ENCODE assay signal across 24 cellular contexts in genomic region chr19:11555246-11555645, GRCh38. TPM values are rescaled to one million over a fixed set of nuclear protein-coding genes. Genes with fewer than 3 reads are reported as not detected.
DNase-seq lines count a peak whose midpoint lies in the region; ATAC-seq and TF ChIP-seq lines count a peak whose summit lies in the region.
"Had no signal": no experiment of that assay in that cellular context is flagged by ENCODE, and none has a peak within 500 bp of the region (broad histone marks: within the 10 kb centered on the region; RNA-seq: fewer than 3 reads in every experiment).

No MANE protein-coding gene starts in this region.

- intact Hi-C loops in activated B cell treated with CpG ODN at 0.5 μM for 24 hours (cut with micrococcal nuclease) = no loop called here

- H3K4me3 Mint-ChIP-seq in activated naive CD4-positive, alpha-beta T cell treated with anti-CD3 and anti-CD28 coated beads, Interleukin-2, amount 50 U/mL, for 24 hours = no peak overlapping the region
- no peak overlapping the region for H3K4me3 Mint-ChIP-seq in activated B cell treated with CpG ODN at 0.5 μM for 24 hours
- H3K4me3 Mint-ChIP-seq in naive B cell = peak overlapping the region in 5 of 8 donors; percentile 9 to 42 (median 35)
- H3K4me3 Mint-ChIP-seq in type B pancreatic cell = peak overlapping the region; percentile 66
- H3K4me3 Mint-ChIP-seq in activated CD8-positive, alpha-beta memory T cell treated with anti-CD3 and anti-CD28 coated beads, Interleukin-2, amount 10 ng/mL, durations not matched to agents 7 days and 5 days = no peak overlapping the region
- H3K4me3 Mint-ChIP-seq: dendritic cell treated with granulocyte-macrophage colony-stimulating factor and Interleukin-4, amounts not matched to agents 40 ng/mL and 50 ng/mL, for 4 days had no signal

- no peaks in the 10 kb centered on the region for H3K27me3 Mint-ChIP-seq in activated naive CD4-positive, alpha-beta T cell treated with anti-CD3 and anti-CD28 coated beads, Interleukin-2, amount 50 U/mL, for 24 hours
- H3K27me3 Mint-ChIP-seq in activated B cell treated with CpG ODN at 0.5 μM for 24 hours (no peaks in the 10 kb centered on the region), naive B cell (no peaks in the 10 kb centered on the region), type B pancreatic cell (no peaks in the 10 kb centered on the region)
- no peaks in the 10 kb centered on the region for H3K27me3 Mint-ChIP-seq in activated CD8-positive, alpha-beta memory T cell treated with anti-CD3 and anti-CD28 coated beads, Interleukin-2, amount 10 ng/mL, durations not matched to agents 7 days and 5 days
- H3K27me3 Mint-ChIP-seq: dendritic cell treated with granulocyte-macrophage colony-stimulating factor and Interleukin-4, amounts not matched to agents 40 ng/mL and 50 ng/mL, for 4 days had no signal

- ATAC-seq in activated B cell treated with CpG ODN at 0.5 μM for 24 hours (ENCODE audit: low read depth) (no peak), naive B cell (ENCODE audit: low read depth in 2 of 2) (no peak)
- ATAC-seq in activated CD8-positive, alpha-beta memory T cell treated with anti-CD3 and anti-CD28 coated beads, Interleukin-2, amount 10 ng/mL, durations not matched to agents 7 days and 5 days = no peak
- ATAC-seq: K562 had no signal

- H3K4me1 Mint-ChIP-seq in activated naive CD4-positive, alpha-beta T cell treated with anti-CD3 and anti-CD28 coated beads, Interleukin-2, amount 50 U/mL, for 24 hours = peaks cover 36% of the 10 kb centered on the region
- peaks cover 64% of the 10 kb centered on the region for H3K4me1 Mint-ChIP-seq in activated B cell treated with CpG ODN at 0.5 μM for 24 hours
- peaks cover 44 to 64% (median 53%) of the 10 kb centered on the region in 3 donors for H3K4me1 Mint-ChIP-seq in naive B cell
- peaks cover 20% of the 10 kb centered on the region for H3K4me1 Mint-ChIP-seq in type B pancreatic cell (ENCODE audit: unreplicated experiment)
- H3K4me1 Mint-ChIP-seq in activated CD8-positive, alpha-beta memory T cell treated with anti-CD3 and anti-CD28 coated beads, Interleukin-2, amount 10 ng/mL, durations not matched to agents 7 days and 5 days = peaks cover 50% of the 10 kb centered on the region

- TF ChIP-seq CTCF in activated B cell treated with CpG ODN at 0.5 μM for 24 hours (IDR thresholded peaks at IDR 0.05) (no peak), type B pancreatic cell (conservative IDR thresholded peaks at IDR 0.05) (no peak)

- H3K36me3 Mint-ChIP-seq in activated naive CD4-positive, alpha-beta T cell treated with anti-CD3 and anti-CD28 coated beads, Interleukin-2, amount 50 U/mL, for 24 hours = peaks cover 2% of the 10 kb centered on the region
- H3K36me3 Mint-ChIP-seq in activated B cell treated with CpG ODN at 0.5 μM for 24 hours (ENCODE audit: low read depth) (peaks cover 44% of the 10 kb centered on the region), naive B cell (no peaks in the 10 kb centered on the region), type B pancreatic cell (peaks cover 8% of the 10 kb centered on the region)
- peaks cover 8% of the 10 kb centered on the region for H3K36me3 Mint-ChIP-seq in activated CD8-positive, alpha-beta memory T cell treated with anti-CD3 and anti-CD28 coated beads, Interleukin-2, amount 10 ng/mL, durations not matched to agents 7 days and 5 days

- no peaks in the 10 kb centered on the region for H3K9me3 Mint-ChIP-seq in activated naive CD4-positive, alpha-beta T cell treated with anti-CD3 and anti-CD28 coated beads, Interleukin-2, amount 50 U/mL, for 24 hours
- no peaks in the 10 kb centered on the region for H3K9me3 Mint-ChIP-seq in activated B cell treated with CpG ODN at 0.5 μM for 24 hours
- H3K9me3 Mint-ChIP-seq in naive B cell = no peaks in the 10 kb centered on the region
- no peaks in the 10 kb centered on the region for H3K9me3 Mint-ChIP-seq in type B pancreatic cell
- H3K9me3 Mint-ChIP-seq in activated CD8-positive, alpha-beta memory T cell treated with anti-CD3 and anti-CD28 coated beads, Interleukin-2, amount 10 ng/mL, durations not matched to agents 7 days and 5 days (ENCODE audit: low read depth) = no peaks in the 10 kb centered on the region
- H3K9me3 Mint-ChIP-seq: dendritic cell treated with granulocyte-macrophage colony-stimulating factor and Interleukin-4, amounts not matched to agents 40 ng/mL and 50 ng/mL, for 4 days had no signal

- peak overlapping the region; percentile 37 for H3K27ac Mint-ChIP-seq in activated naive CD4-positive, alpha-beta T cell treated with anti-CD3 and anti-CD28 coated beads, Interleukin-2, amount 50 U/mL, for 24 hours
- peak overlapping the region; percentile 5 for H3K27ac Mint-ChIP-seq in activated B cell treated with CpG ODN at 0.5 μM for 24 hours
- H3K27ac Mint-ChIP-seq in naive B cell = peak overlapping the region in 3 of 6 donors; percentile 0 to 92 (median 88)
- no peak overlapping the region for H3K27ac Mint-ChIP-seq in type B pancreatic cell
- H3K27ac Mint-ChIP-seq in activated CD8-positive, alpha-beta memory T cell treated with anti-CD3 and anti-CD28 coated beads, Interleukin-2, amount 10 ng/mL, durations not matched to agents 7 days and 5 days = no peak overlapping the region
- H3K27ac Mint-ChIP-seq: dendritic cell treated with granulocyte-macrophage colony-stimulating factor and Interleukin-4, amounts not matched to agents 40 ng/mL and 50 ng/mL, for 4 days had no signal

- DNase-seq in activated naive CD4-positive, alpha-beta T cell treated with Interleukin-2 at 50 U/mL for 16 hours = no peak
- DNase-seq in activated B cell treated with CpG ODN at 0.5 μM for 24 hours (no peak), naive B cell (no peak), type B pancreatic cell (ENCODE audit: extremely low spot score, unreplicated experiment) (no peak), SKM-1 treated with dmso at 0.1 percent for 144 hours (lab: John Stamatoyannopoulos, UW; ENCODE audit: unreplicated experiment) (no peak), SHP77 (lab: John Stamatoyannopoulos, UW) (no peak)
- no peak for DNase-seq in activated CD8-positive, alpha-beta memory T cell treated with anti-CD3 and anti-CD28 coated beads, Interleukin-2, amount 10 ng/mL, durations not matched to agents 7 days and 5 days
- DNase-seq: activated CD4-positive, alpha-beta T cell treated with anti-CD3 and anti-CD28 coated beads for 48 hours; activated T-cell treated with anti-CD3 and anti-CD28 coated beads for 4 hours; DND-41; hippocampal formation; islet precursor cell; mammary epithelial cell; MV-4-11; NCI-H1930; NCI-H510A; small intestine; stimulated activated CD4-positive, alpha-beta T cell treated with anti-CD3 and anti-CD28 coated beads, Interleukin-2, amount 100 ng/mL, for 48 hours; uterus had no signal

- POLR2A ChIA-PET in activated B cell treated with CpG ODN at 0.5 μM for 24 hours (lab: Charles Lee) = interaction anchor here (0.6 to 1.0 kb wide), 5 partner anchors 26 to 1165 kb away, joined by 4 to 7 read pairs (median 5); partner anchors contain the start of gene ECSIT

- CTCF ChIA-PET in activated B cell treated with CpG ODN at 0.5 μM for 24 hours (lab: Charles Lee) = no interaction called here
- CTCF ChIA-PET in activated CD8-positive, alpha-beta memory T cell treated with anti-CD3 and anti-CD28 coated beads, Interleukin-2, amount 10 ng/mL, durations not matched to agents 7 days and 5 days (lab: Charles Lee) = interaction anchor here (3.9 to 9.4 kb wide), 2 partner anchors 19 to 27 kb away, joined by 24 to 233 read pairs; partner anchors contain the start of gene ACP5

RNA-seq across cellular contexts. Expression of gene ELOF1, which starts 3.8 kb away (rescaled TPM):
- total RNA-seq in activated B cell treated with CpG ODN at 0.5 μM for 24 hours = 61.7 and 66.1 TPM in 2 replicates
- 100 to 1,000 TPM in 3 of 6 donors, 10 to 100 TPM in 3; 85.9 to 118 (median 99.2) TPM for polyA plus RNA-seq in naive B cell (ENCODE audit: low read depth in 6 of 6)
- 51.3 and 57.1 TPM in 2 replicates for total RNA-seq in type B pancreatic cell (ENCODE audit: low replicate concordance)
- 10 to 100 TPM; 55.1 to 67.2 TPM for total RNA-seq in activated CD8-positive, alpha-beta memory T cell treated with anti-CD3 and anti-CD28 coated beads, Interleukin-2, amount 10 ng/mL, durations not matched to agents 7 days and 5 days

RNA-seq across cellular contexts. Expression of gene CNN1, which starts 16.6 kb away (rescaled TPM):
- total RNA-seq in activated B cell treated with CpG ODN at 0.5 μM for 24 hours (not detected in 2 replicates), type B pancreatic cell (ENCODE audit: low replicate concordance) (2.3 and 7.9 TPM in 2 replicates)
- under 1 TPM in 2 of 6 donors, not detected in 4; 0.65 TPM for polyA plus RNA-seq in naive B cell (ENCODE audit: low read depth in 6 of 6)
- total RNA-seq in activated CD8-positive, alpha-beta memory T cell treated with anti-CD3 and anti-CD28 coated beads, Interleukin-2, amount 10 ng/mL, durations not matched to agents 7 days and 5 days = not detected
- polyA plus RNA-seq: neural cell had no signal

RNA-seq across cellular contexts. Expression of gene ACP5, which starts 22.2 kb away (rescaled TPM):
- total RNA-seq in activated B cell treated with CpG ODN at 0.5 μM for 24 hours (47.6 and 50.9 TPM in 2 replicates), type B pancreatic cell (ENCODE audit: low replicate concordance) (3.2 and 6.0 TPM in 2 replicates)
- polyA plus RNA-seq in naive B cell (ENCODE audit: low read depth in 6 of 6) = 10 to 100 TPM; 17.4 to 44.2 (median 24.6) TPM
- total RNA-seq in activated CD8-positive, alpha-beta memory T cell treated with anti-CD3 and anti-CD28 coated beads, Interleukin-2, amount 10 ng/mL, durations not matched to agents 7 days and 5 days = 10 to 100 TPM; 34.1 to 58.8 TPM
- total RNA-seq: pulmonary artery endothelial cell had no signal
- polyA plus RNA-seq: neural cell had no signal

RNA-seq across cellular contexts. Expression of gene ECSIT, which starts 26.3 kb away (rescaled TPM):
- total RNA-seq in activated B cell treated with CpG ODN at 0.5 μM for 24 hours = 49.3 and 54.2 TPM in 2 replicates
- polyA plus RNA-seq in naive B cell (ENCODE audit: low read depth in 6 of 6) = 10 to 100 TPM; 29.7 to 51.2 (median 34.5) TPM
- 40.8 and 42.1 TPM in 2 replicates for total RNA-seq in type B pancreatic cell (ENCODE audit: low replicate concordance)
- 10 to 100 TPM; 33.0 to 36.2 TPM for total RNA-seq in activated CD8-positive, alpha-beta memory T cell treated with anti-CD3 and anti-CD28 coated beads, Interleukin-2, amount 10 ng/mL, durations not matched to agents 7 days and 5 days

RNA-seq across cellular contexts. Expression of gene ZNF627, which starts 42.0 kb away (rescaled TPM):
- total RNA-seq in activated B cell treated with CpG ODN at 0.5 μM for 24 hours (17.0 and 17.6 TPM in 2 replicates), type B pancreatic cell (ENCODE audit: low replicate concordance) (21.6 and 26.1 TPM in 2 replicates)
- polyA plus RNA-seq in naive B cell (ENCODE audit: low read depth in 6 of 6) = 10 to 100 TPM in 5 of 6 donors, 1 to 10 TPM in 1; 9.6 to 15.8 (median 13.3) TPM
- 1 to 10 TPM; 6.3 to 7.1 TPM for total RNA-seq in activated CD8-positive, alpha-beta memory T cell treated with anti-CD3 and anti-CD28 coated beads, Interleukin-2, amount 10 ng/mL, durations not matched to agents 7 days and 5 days

Comparison
In these comparisons a context has a peak if more than half of its experiments do, and no peak if none do; other contexts are left out.
1. H3K27ac Mint-ChIP-seq: peak in activated naive CD4-positive, alpha-beta T cell treated with anti-CD3 and anti-CD28 coated beads, Interleukin-2, amount 50 U/mL, for 24 hours (single experiment) and activated B cell treated with CpG ODN at 0.5 μM for 24 hours (single experiment); none in type B pancreatic cell (single experiment) and activated CD8-positive, alpha-beta memory T cell treated with anti-CD3 and anti-CD28 coated beads, Interleukin-2, amount 10 ng/mL, durations not matched to agents 7 days and 5 days (single experiment).
2. H3K4me3 Mint-ChIP-seq: peak in naive B cell (5 of 8) and type B pancreatic cell (single experiment); none in activated naive CD4-positive, alpha-beta T cell treated with anti-CD3 and anti-CD28 coated beads, Interleukin-2, amount 50 U/mL, for 24 hours (single experiment), activated B cell treated with CpG ODN at 0.5 μM for 24 hours (single experiment) and activated CD8-positive, alpha-beta memory T cell treated with anti-CD3 and anti-CD28 coated beads, Interleukin-2, amount 10 ng/mL, durations not matched to agents 7 days and 5 days (single experiment).